ENCODE assay signal across 1 cellular context in genomic region chr11:67644042-67644441, GRCh38.
A peak's percentile ranks its signal among the peaks of the same experiment; 100 is the strongest.
TF ChIP-seq lines count a peak whose summit lies in the region.

No MANE protein-coding gene starts in this region.

TF ChIP-seq in HepG2, 621 proteins besides CTCF, POLR2A, EP300 and RAD21 (continues in another document):
- TF ChIP-seq RXRA (CRISPR knock-in tag; IDR thresholded peaks at IDR 0.05) (no peak), SMC3 (IDR thresholded peaks at IDR 0.05; ENCODE audit: low read length) (peak; percentile 66), MAX (IDR thresholded peaks at IDR 0.05) (peak; percentile 20; the same call in 1 of the 2 replicates), ZNF281 (CRISPR knock-in tag; IDR thresholded peaks at IDR 0.05; ENCODE audit: borderline replicate concordance) (no peak), LCORL (IDR thresholded peaks at IDR 0.05) (no peak), LCORL (CRISPR knock-in tag; IDR thresholded peaks at IDR 0.05) (0 out of 2 replicates have a peak, but pooled peaks have one; percentile 32), CEBPB (IDR thresholded peaks at IDR 0.05; ENCODE audit: borderline replicate concordance, low read depth, low read length) (peak; percentile 76; the same call in 1 of the 2 replicates), BCL6 (CRISPR knock-in tag; IDR thresholded peaks at IDR 0.05) (no peak), NR2F1 (CRISPR knock-in tag; IDR thresholded peaks at IDR 0.05) (no peak), ZFYVE20 (CRISPR knock-in tag; IDR thresholded peaks at IDR 0.05; ENCODE audit: borderline replicate concordance, low read depth) (no peak), MAF1 (CRISPR knock-in tag; IDR thresholded peaks at IDR 0.05; ENCODE audit: borderline replicate concordance) (no peak), ZNF33B (CRISPR knock-in tag; IDR thresholded peaks at IDR 0.05) (no peak), CBX5 (CRISPR knock-in tag; IDR thresholded peaks at IDR 0.05; ENCODE audit: borderline replicate concordance) (peak; percentile 49; the same call in 1 of the 2 replicates), ZBTB1 (CRISPR knock-in tag; IDR thresholded peaks at IDR 0.05; ENCODE audit: borderline replicate concordance) (no peak), CEBPG (CRISPR knock-in tag; IDR thresholded peaks at IDR 0.05) (peak; percentile 81), JARID2 (CRISPR knock-in tag; IDR thresholded peaks at IDR 0.05; ENCODE audit: insufficient replicate concordance) (no peak), TFDP1 (CRISPR knock-in tag; IDR thresholded peaks at IDR 0.05; ENCODE audit: borderline replicate concordance) (no peak), TRAFD1 (CRISPR knock-in tag; IDR thresholded peaks at IDR 0.05; ENCODE audit: borderline replicate concordance) (no peak), FOXO4 (CRISPR knock-in tag; conservative IDR thresholded peaks at IDR 0.05) (no peak), ZBTB26 (CRISPR knock-in tag; IDR thresholded peaks at IDR 0.05; ENCODE audit: borderline replicate concordance) (no peak), ZNF782 (CRISPR knock-in tag; IDR thresholded peaks at IDR 0.05; ENCODE audit: borderline replicate concordance) (no peak), ZBTB49 (CRISPR knock-in tag; IDR thresholded peaks at IDR 0.05; ENCODE audit: borderline replicate concordance) (no peak), SP2 (CRISPR knock-in tag; IDR thresholded peaks at IDR 0.05) (no peak), SAP130 (CRISPR knock-in tag; IDR thresholded peaks at IDR 0.05; ENCODE audit: low read depth) (0 out of 2 replicates have a peak, but pooled peaks have one; percentile 19), GRHL1 (CRISPR knock-in tag; conservative IDR thresholded peaks at IDR 0.05) (no peak), ZNF598 (CRISPR knock-in tag; IDR thresholded peaks at IDR 0.05; ENCODE audit: borderline replicate concordance) (no peak), KAT8 (CRISPR knock-in tag; IDR thresholded peaks at IDR 0.05) (no peak), TBP (CRISPR knock-in tag; IDR thresholded peaks at IDR 0.05) (no peak), THYN1 (CRISPR knock-in tag; IDR thresholded peaks at IDR 0.05; ENCODE audit: borderline replicate concordance, low read depth) (no peak), ZNF44 (CRISPR knock-in tag; IDR thresholded peaks at IDR 0.05) (no peak), LRRFIP1 (CRISPR knock-in tag; conservative IDR thresholded peaks at IDR 0.05) (no peak), U2AF1 (optimal IDR thresholded peaks at IDR 0.05; ENCODE audit: low read depth, low read length) (no peak), ZNF143 (CRISPR knock-in tag; IDR thresholded peaks at IDR 0.05) (no peak), ZBTB33 (CRISPR knock-in tag; IDR thresholded peaks at IDR 0.05) (no peak), YEATS4 (CRISPR knock-in tag; IDR thresholded peaks at IDR 0.05; ENCODE audit: borderline replicate concordance) (no peak), ELF3 (CRISPR knock-in tag; IDR thresholded peaks at IDR 0.05) (no peak), CBFB (CRISPR knock-in tag; IDR thresholded peaks at IDR 0.05) (no peak), ZHX1 (CRISPR knock-in tag; IDR thresholded peaks at IDR 0.05; ENCODE audit: low read depth) (no peak), BRCA1 (CRISPR knock-in tag; IDR thresholded peaks at IDR 0.05) (no peak), NFYB (CRISPR knock-in tag; IDR thresholded peaks at IDR 0.05) (no peak), ZNF20 (CRISPR knock-in tag; IDR thresholded peaks at IDR 0.05) (no peak), STAG1 (CRISPR knock-in tag; IDR thresholded peaks at IDR 0.05) (peak; percentile 72), SRY (CRISPR knock-in tag; IDR thresholded peaks at IDR 0.05) (no peak)
